In the genomic region with DNA sequence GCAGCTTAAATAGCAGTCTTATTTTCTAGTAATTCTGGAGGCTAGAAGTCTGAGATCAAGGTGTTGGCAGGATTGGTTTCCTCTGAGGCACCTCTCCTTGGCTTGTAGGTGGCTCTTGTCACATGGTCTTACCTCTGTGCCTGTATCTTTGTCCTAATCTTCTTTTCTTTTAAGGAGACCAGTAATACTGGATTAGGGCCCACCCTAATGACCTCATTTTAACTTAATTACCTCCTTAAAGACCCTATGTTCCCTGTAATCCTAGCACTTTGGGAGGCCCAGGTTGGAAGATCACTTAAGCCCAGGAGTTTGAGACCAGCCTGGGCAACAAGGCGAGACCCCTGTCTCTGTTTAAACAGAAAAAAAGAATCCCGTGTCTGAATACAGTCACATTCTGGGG, we compare ENCODE assay signal across 21 cellular contexts.
"Had no signal": no experiment of that assay in that cellular context is flagged by ENCODE, and none has a peak within 500 bp of the region (broad histone marks: within the 10 kb centered on the region; RNA-seq: fewer than 3 reads in every experiment).

No MANE protein-coding gene starts in this region.

- H3K27me3 ChIP-seq: body of pancreas, cardiac muscle cell, heart right ventricle, tibial nerve had no signal

- H3K4me3 ChIP-seq: body of pancreas, cardiac muscle cell, heart right ventricle, lower lobe of right lung, tibial nerve had no signal

- ATAC-seq: activated CD8-positive, alpha-beta T cell treated with anti-CD3 and anti-CD28 coated beads for 36 hours; activated naive CD4-positive, alpha-beta T cell treated with anti-CD3 and anti-CD28 coated beads, Interleukin-2, amount 50 U/mL, for 72 hours; body of pancreas; effector memory CD8-positive, alpha-beta T cell; heart right ventricle; left lobe of liver; lower lobe of right lung; natural killer cell treated with Interleukin-12 subunit alpha and Interleukin-12 subunit beta and Interleukin-15 and Interleukin-18, amount 100 ng/mL, for 72 hours; WTC11 had no signal

- H3K9me3 Mint-ChIP-seq: activated CD8-positive, alpha-beta T cell treated with anti-CD3 and anti-CD28 coated beads for 36 hours; activated naive CD4-positive, alpha-beta T cell treated with anti-CD3 and anti-CD28 coated beads, Interleukin-2, amount 50 U/mL, for 72 hours; activated T-helper 2 cell treated with anti-CD3 and anti-CD28 coated beads, Interferon-gamma antibody, Interleukin-2, Interleukin-4, amounts not matched to agents 10 μg/mL and 5 μg/mL and 100 μg/mL, durations not matched to agents 14 hours and 24 hours and 36 hours; effector memory CD8-positive, alpha-beta T cell; natural killer cell treated with Interleukin-12 subunit alpha and Interleukin-12 subunit beta and Interleukin-15 and Interleukin-18, amount 100 ng/mL, for 72 hours; WTC11 had no signal

- H3K9me3 ChIP-seq: body of pancreas, heart right ventricle, lower lobe of right lung, tibial nerve had no signal

- H3K36me3 ChIP-seq: cardiac muscle cell, heart right ventricle, lower lobe of right lung had no signal

- H3K27me3 Mint-ChIP-seq: activated CD8-positive, alpha-beta T cell treated with anti-CD3 and anti-CD28 coated beads for 36 hours; effector memory CD8-positive, alpha-beta T cell; natural killer cell treated with Interleukin-12 subunit alpha and Interleukin-12 subunit beta and Interleukin-15 and Interleukin-18, amount 100 ng/mL, for 72 hours had no signal

- H3K27ac ChIP-seq: body of pancreas, lower lobe of right lung, tibial nerve had no signal

- H3K4me3 Mint-ChIP-seq: activated CD8-positive, alpha-beta T cell treated with anti-CD3 and anti-CD28 coated beads for 36 hours; effector memory CD8-positive, alpha-beta T cell; natural killer cell treated with Interleukin-12 subunit alpha and Interleukin-12 subunit beta and Interleukin-15 and Interleukin-18, amount 100 ng/mL, for 72 hours; WTC11 had no signal

- H3K27ac Mint-ChIP-seq: activated CD8-positive, alpha-beta T cell treated with anti-CD3 and anti-CD28 coated beads for 36 hours; activated naive CD4-positive, alpha-beta T cell treated with anti-CD3 and anti-CD28 coated beads, Interleukin-2, amount 50 U/mL, for 72 hours; activated T-helper 2 cell treated with anti-CD3 and anti-CD28 coated beads, Interferon-gamma antibody, Interleukin-2, Interleukin-4, amounts not matched to agents 10 μg/mL and 5 μg/mL and 100 μg/mL, durations not matched to agents 14 hours and 24 hours and 36 hours; effector memory CD8-positive, alpha-beta T cell; natural killer cell treated with Interleukin-12 subunit alpha and Interleukin-12 subunit beta and Interleukin-15 and Interleukin-18, amount 100 ng/mL, for 72 hours; WTC11 had no signal

- DNase-seq: activated CD4-positive, alpha-beta T cell treated with anti-CD3 and anti-CD28 coated beads, Interleukin-2, amount 50 U/mL, for 1 hour; activated CD8-positive, alpha-beta T cell treated with anti-CD3 and anti-CD28 coated beads for 36 hours; activated naive CD4-positive, alpha-beta T cell; activated T-cell treated with anti-CD3 and anti-CD28 coated beads, Interleukin-2, amount 50 U/mL, for 48 hours; anterior cingulate cortex; body of pancreas; cortex of kidney; effector memory CD8-positive, alpha-beta T cell; heart right ventricle; kidney glomerular epithelial cell; lower lobe of right lung; mesendoderm; stimulated activated naive CD4-positive, alpha-beta T cell; T-helper 2 cell had no signal

- H3K36me3 Mint-ChIP-seq: activated naive CD4-positive, alpha-beta T cell treated with anti-CD3 and anti-CD28 coated beads, Interleukin-2, amount 50 U/mL, for 72 hours; natural killer cell treated with Interleukin-12 subunit alpha and Interleukin-12 subunit beta and Interleukin-15 and Interleukin-18, amount 100 ng/mL, for 72 hours; WTC11 had no signal
